ENCODE assay signal across 17 cellular contexts in genomic region chr1:213266983-213267772, GRCh38.
"Had no signal": no experiment of that assay in that cellular context is flagged by ENCODE, and none has a peak within 500 bp of the region (broad histone marks: within the 10 kb centered on the region; RNA-seq: fewer than 3 reads in every experiment).

No MANE protein-coding gene starts in this region.

- H3K9ac ChIP-seq: parathyroid adenoma had no signal

- ATAC-seq: effector memory CD8-positive, alpha-beta T cell; left lobe of liver; mucosa of descending colon; naive thymus-derived CD4-positive, alpha-beta T cell; stimulated activated effector memory CD8-positive, alpha-beta T cell treated with anti-CD3 and anti-CD28 coated beads, Interleukin-12 subunit alpha, Interleukin-12 subunit beta, amount 100 ng/mL, for 72 hours had no signal

- H3K27me3 ChIP-seq: thyroid gland had no signal

- H2AFZ ChIP-seq: parathyroid adenoma had no signal

- H3K9me3 ChIP-seq: thyroid gland had no signal

- H3K36me3 ChIP-seq: thyroid gland had no signal

- FAIRE-seq: bronchial epithelial cell had no signal

- H3K27ac ChIP-seq: epithelial cell of prostate, parathyroid adenoma, thyroid gland had no signal

- H3K4me1 ChIP-seq: parathyroid adenoma, thyroid gland had no signal

- H3K79me2 ChIP-seq: parathyroid adenoma had no signal

- DNase-seq: activated CD4-positive, alpha-beta T cell treated with anti-CD3 and anti-CD28 coated beads, Interleukin-2, amount 50 U/mL, for 1 hour; activated CD8-positive, alpha-beta memory T cell treated with anti-CD3 and anti-CD28 coated beads for 24 hours; activated naive CD4-positive, alpha-beta T cell treated with Interleukin-2 at 50 U/mL for 16 hours; anterior cingulate cortex; dermis blood vessel endothelial cell; effector memory CD8-positive, alpha-beta T cell; islet precursor cell; mucosa of descending colon; naive thymus-derived CD4-positive, alpha-beta T cell; stimulated activated CD4-positive, alpha-beta T cell treated with anti-CD3 and anti-CD28 coated beads, Interleukin-12 subunit alpha, Interleukin-12 subunit beta, amount 100 ng/mL, for 4 hours; stimulated activated CD4-positive, alpha-beta T cell treated with anti-CD3 and anti-CD28 coated beads, Interleukin-2, amount 100 ng/mL, for 24 hours; thyroid gland had no signal

- H3K4me3 ChIP-seq: mucosa of descending colon, thyroid gland had no signal
